Comparison of ENCODE assay signal across 21 cellular contexts in the genomic region with DNA sequence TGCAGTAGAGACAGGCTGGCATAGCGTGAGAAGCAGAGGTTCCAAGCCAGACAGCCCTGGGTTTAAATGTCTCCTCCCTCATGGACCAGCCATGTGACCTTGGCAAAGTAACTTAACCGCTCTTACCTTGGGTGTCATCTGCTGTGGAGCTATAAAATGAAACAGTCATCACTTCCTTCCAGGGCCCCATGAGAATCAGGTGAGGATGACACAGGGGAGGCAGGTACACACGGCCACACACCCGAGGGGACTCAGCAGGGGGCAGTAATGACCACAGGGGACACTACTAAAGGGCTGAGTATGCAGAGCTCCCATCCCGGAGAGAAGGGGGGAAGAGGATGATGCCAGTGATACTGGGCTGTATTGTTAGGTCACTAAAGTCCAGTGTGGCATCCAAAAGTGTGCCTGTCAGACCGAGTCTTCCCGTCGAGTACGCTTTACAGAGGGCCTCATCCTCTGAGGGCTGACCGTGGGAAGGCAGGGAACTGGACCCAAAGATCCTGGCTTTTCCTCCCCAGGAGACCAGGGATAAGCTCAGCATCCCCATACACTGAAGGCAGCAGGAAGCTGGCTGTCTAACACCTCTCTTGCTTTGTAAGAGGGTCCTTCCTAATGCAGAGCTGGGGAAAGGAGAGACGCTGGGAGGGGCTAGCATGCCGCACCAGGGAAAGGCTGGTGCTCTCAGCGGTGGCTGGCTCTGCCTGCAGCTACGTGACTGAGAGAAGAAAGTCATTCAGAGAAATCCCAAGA.
A peak's percentile ranks its signal among the peaks of the same experiment; 100 is the strongest.
DNase-seq lines count a peak whose midpoint lies in the region; ATAC-seq, FAIRE-seq and TF ChIP-seq lines count a peak whose summit lies in the region.
"Had no signal": no experiment of that assay in that cellular context is flagged by ENCODE, and none has a peak within 500 bp of the region (broad histone marks: within the 10 kb centered on the region; RNA-seq: fewer than 3 reads in every experiment).

No MANE protein-coding gene starts in this region.

- no peaks in the 10 kb centered on the region for H4K20me1 ChIP-seq in astrocyte (ENCODE audit: insufficient read depth, low read length)
- H4K20me1 ChIP-seq in osteoblast (ENCODE audit: insufficient read depth, low read length), result no peaks in the 10 kb centered on the region

- 83% methylated on average over 13 of the region's 14 CpGs for WGBS in esophagus muscularis mucosa
- 85 to 88% (median 87%) methylated on average over 14 of the region's 14 CpGs for WGBS in small intestine, 3 donors

- H3K9ac ChIP-seq in astrocyte (ENCODE audit: low read length), result no peak overlapping the region
- H3K9ac ChIP-seq: GM23248 had no signal

- CTCF ChIA-PET in HEK293T (lab: Yijun Ruan, JAX), result interaction anchor here (1.1 kb wide), 2 partner anchors 10 to 294 kb away, joined by 4 to 5 read pairs; no protein-coding TSS in a partner anchor

- H3K4me2 ChIP-seq in astrocyte (ENCODE audit: low read length) (no peak overlapping the region), osteoblast (ENCODE audit: insufficient read depth, low read length) (no peak overlapping the region)
- H3K4me2 ChIP-seq: A549 had no signal

- no peak overlapping the region for H3K27ac Mint-ChIP-seq in astrocyte (ENCODE audit: unreplicated experiment)
- H3K27ac Mint-ChIP-seq: CD4-positive, CD25-positive, alpha-beta regulatory T cell had no signal

- H3K4me3 Mint-ChIP-seq in astrocyte (ENCODE audit: unreplicated experiment), result no peak overlapping the region

- H3K36me3 ChIP-seq in astrocyte (ENCODE audit: insufficient read depth, low read length) (no peaks in the 10 kb centered on the region), esophagus muscularis mucosa (no peaks in the 10 kb centered on the region), osteoblast (ENCODE audit: insufficient read depth, low read length) (no peaks in the 10 kb centered on the region), small intestine (ENCODE audit: control insufficient read depth in 2 of 2, insufficient read depth in 2 of 2, low read length in 2 of 2) (no peaks in the 10 kb centered on the region)
- H3K36me3 ChIP-seq: MG63, SJCRH30 had no signal

- H3K27ac ChIP-seq in astrocyte (ENCODE audit: low read depth, low read length) (no peak overlapping the region), esophagus muscularis mucosa (replicated peaks in 1 of 4) (no peak overlapping the region), osteoblast (ENCODE audit: low read depth, low read length) (no peak overlapping the region), small intestine (ENCODE audit: low read depth in 1 of 2, low read length in 1 of 2) (no peak overlapping the region)
- H3K27ac ChIP-seq: A549, GM23248, SJCRH30 had no signal

- FAIRE-seq in astrocyte (lab: Jason Lieb, UNC), result no peak
- FAIRE-seq in small intestine (lab: Jason Lieb, UNC), result no peak
- FAIRE-seq: A549 had no signal

- H3K27me3 Mint-ChIP-seq in astrocyte (ENCODE audit: low read depth, unreplicated experiment), result peaks cover 27% of the 10 kb centered on the region

- H3K4me3 ChIP-seq in astrocyte (ENCODE audit: insufficient read depth, low read depth, low read length) (no peak overlapping the region), esophagus muscularis mucosa (no peak overlapping the region), osteoblast (ENCODE audit: insufficient read depth, low read length) (no peak overlapping the region), small intestine (ENCODE audit: low read depth in 1 of 2, low read length in 2 of 2) (no peak overlapping the region)
- H3K4me3 ChIP-seq: A549, GM23248, MG63, SJCRH30 had no signal

- H3K79me2 ChIP-seq in astrocyte (ENCODE audit: insufficient read depth, low read length), result no peaks in the 10 kb centered on the region
- no peaks in the 10 kb centered on the region for H3K79me2 ChIP-seq in osteoblast (ENCODE audit: insufficient read depth, low read length)

- DNase-seq in HEK293T (ENCODE audit: extremely low spot score) (peak; percentile 4), astrocyte (ENCODE audit: low read depth) (no peak), esophagus muscularis mucosa (ENCODE audit: extremely low spot score) (peak; percentile 89), osteoblast (ENCODE audit: insufficient read length, low spot score, missing footprints) (peak; percentile 25), small intestine (no peak)
- DNase-seq: CD4-positive, CD25-positive, alpha-beta regulatory T cell; DMS79; GM23248; MG63; NCI-H1417; NCI-H1694 treated with DMSO at 0.1 percent for 48 hours; NCI-H2081 treated with DMSO at 0.1 percent for 48 hours; NCI-H510A treated with DMSO at 0.1 percent for 48 hours; NCI-H774; NK-92 treated with Interleukin-12 subunit alpha and Interleukin-12 subunit beta, amount 100 ng/mL, for 24 hours; SJCRH30 had no signal

- intact Hi-C loops in esophagus muscularis mucosa (cut with DNase I), result no loop called here

- POLR2A ChIA-PET in HEK293T (lab: Yijun Ruan, JAX), result no interaction called here

- no peak for TF ChIP-seq POLR2A in esophagus muscularis mucosa (IDR thresholded peaks at IDR 0.05; ENCODE audit: low read depth)

- H3K4me1 ChIP-seq in astrocyte (ENCODE audit: insufficient read depth, low read length), result no peaks in the 10 kb centered on the region
- H3K4me1 ChIP-seq in esophagus muscularis mucosa, result peaks cover 0 to 8% (median 0%) of the 10 kb centered on the region in 4 donors
- H3K4me1 ChIP-seq in osteoblast (ENCODE audit: insufficient read depth, low read length), result no peaks in the 10 kb centered on the region
- H3K4me1 ChIP-seq in small intestine (ENCODE audit: control insufficient read depth in 2 of 2, insufficient read depth in 1 of 2, low read depth in 1 of 2, low read length in 1 of 2), result peaks cover 0 to 2% of the 10 kb centered on the region in 2 donors

- H2AFZ ChIP-seq in astrocyte (ENCODE audit: low read depth, low read length) (peak overlapping the region; percentile 4), osteoblast (ENCODE audit: low read length) (no peak overlapping the region)
- H2AFZ ChIP-seq: GM23248 had no signal

- TF ChIP-seq EP300 in esophagus muscularis mucosa (IDR thresholded peaks at IDR 0.05), result no peak

- H3K9me3 ChIP-seq in astrocyte (ENCODE audit: insufficient read depth, low read depth, low read length) (peaks cover 7% of the 10 kb centered on the region), esophagus muscularis mucosa (peaks cover 0 to 6% (median 0%) of the 10 kb centered on the region in 4 donors), osteoblast (ENCODE audit: low read depth, low read length) (no peaks in the 10 kb centered on the region), small intestine (ENCODE audit: control insufficient read depth, low read depth) (no peaks in the 10 kb centered on the region)
- H3K9me3 ChIP-seq: A549, MG63 had no signal

- peaks cover 7% of the 10 kb centered on the region for H3K9me3 Mint-ChIP-seq in astrocyte (ENCODE audit: unreplicated experiment)

- no peak for TF ChIP-seq CTCF in astrocyte (IDR thresholded peaks at IDR 0.05; ENCODE audit: insufficient read depth, low read depth, low read length)
- TF ChIP-seq CTCF in esophagus muscularis mucosa (IDR thresholded peaks at IDR 0.05), result no peak
- no peak for TF ChIP-seq CTCF in osteoblast (IDR thresholded peaks at IDR 0.05; ENCODE audit: extremely low read depth, low read depth, low read length)

- H3K4me1 Mint-ChIP-seq in astrocyte (ENCODE audit: low read depth, unreplicated experiment), result peaks cover 8% of the 10 kb centered on the region
- H3K4me1 Mint-ChIP-seq: CD4-positive, CD25-positive, alpha-beta regulatory T cell had no signal

- no peaks in the 10 kb centered on the region for H3K36me3 Mint-ChIP-seq in astrocyte (ENCODE audit: low read depth, unreplicated experiment)
- H3K36me3 Mint-ChIP-seq: CD4-positive, CD25-positive, alpha-beta regulatory T cell had no signal

- ATAC-seq in HG03565 (IDR thresholded peaks at IDR 0.05; ENCODE audit: unreplicated experiment) (no peak), GM21825 (IDR thresholded peaks at IDR 0.05; ENCODE audit: unreplicated experiment) (no peak), GM21360 (IDR thresholded peaks at IDR 0.05; ENCODE audit: unreplicated experiment) (no peak)
- ATAC-seq: A549, HCT116 had no signal

- H3K27me3 ChIP-seq in astrocyte (ENCODE audit: insufficient read depth, low read length), result peaks cover 31% of the 10 kb centered on the region
- H3K27me3 ChIP-seq in esophagus muscularis mucosa, result peaks cover 0 to 32% (median 0%) of the 10 kb centered on the region in 4 donors
- peaks cover 36% of the 10 kb centered on the region for H3K27me3 ChIP-seq in osteoblast (ENCODE audit: insufficient read depth, low read length)
- H3K27me3 ChIP-seq in small intestine (ENCODE audit: control insufficient read depth in 2 of 2, insufficient read depth in 2 of 2, low read length in 2 of 2), result no peaks in the 10 kb centered on the region
- H3K27me3 ChIP-seq: SJCRH30 had no signal

TF ChIP-seq in HEK293T, 16 proteins besides CTCF, POLR2A, EP300 and RAD21:
- no peak for TF ChIP-seq ZNF384 (IDR thresholded peaks at IDR 0.05)
- no peak for TF ChIP-seq NFRKB (IDR thresholded peaks at IDR 0.05)
- no peak for TF ChIP-seq ELF4 (IDR thresholded peaks at IDR 0.05)
- TF ChIP-seq, protein P1, sequence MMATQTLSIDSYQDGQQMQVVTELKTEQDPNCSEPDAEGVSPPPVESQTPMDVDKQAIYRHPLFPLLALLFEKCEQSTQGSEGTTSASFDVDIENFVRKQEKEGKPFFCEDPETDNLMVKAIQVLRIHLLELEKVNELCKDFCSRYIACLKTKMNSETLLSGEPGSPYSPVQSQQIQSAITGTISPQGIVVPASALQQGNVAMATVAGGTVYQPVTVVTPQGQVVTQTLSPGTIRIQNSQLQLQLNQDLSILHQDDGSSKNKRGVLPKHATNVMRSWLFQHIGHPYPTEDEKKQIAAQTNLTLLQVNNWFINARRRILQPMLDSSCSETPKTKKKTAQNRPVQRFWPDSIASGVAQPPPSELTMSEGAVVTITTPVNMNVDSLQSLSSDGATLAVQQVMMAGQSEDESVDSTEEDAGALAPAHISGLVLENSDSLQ (IDR thresholded peaks at IDR 0.05), result no peak
- no peak for TF ChIP-seq FOXK2 (IDR thresholded peaks at IDR 0.05)
- TF ChIP-seq CTBP1 (IDR thresholded peaks at IDR 0.05; ENCODE audit: borderline replicate concordance), result no peak

Comparison
In these comparisons a context has a peak if more than half of its experiments do, and no peak if none do; other contexts are left out.
1. DNase-seq: peak in HEK293T (single experiment), esophagus muscularis mucosa (single experiment) and osteoblast (single experiment); none in astrocyte (single experiment) and small intestine (single experiment).